In the genomic region with DNA sequence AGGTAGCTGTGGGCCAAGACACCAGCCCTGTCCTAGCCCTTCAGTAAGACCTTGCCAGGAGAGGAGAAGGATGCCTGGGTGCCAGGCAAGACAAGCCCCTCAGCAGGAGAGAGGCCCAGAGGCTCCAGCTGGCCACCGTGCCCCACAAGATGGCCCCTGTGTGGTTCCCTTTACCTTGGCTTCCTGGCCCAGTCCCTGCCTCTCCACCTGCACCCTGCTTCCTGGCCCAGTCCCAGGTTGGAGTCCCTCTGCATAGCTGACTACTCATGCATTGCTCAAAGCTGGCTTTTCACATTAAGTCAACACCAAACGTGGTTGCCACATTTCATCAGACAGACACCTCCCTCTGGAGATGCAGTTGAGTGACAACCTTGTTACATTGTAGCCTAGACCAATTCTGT, we compare ENCODE assay signal across 11 cellular contexts. TPM values are rescaled to one million over a fixed set of nuclear protein-coding genes. Genes with fewer than 3 reads are reported as not detected.
DNase-seq lines count a peak whose midpoint lies in the region; ATAC-seq, FAIRE-seq and TF ChIP-seq lines count a peak whose summit lies in the region.
"Had no signal": no experiment of that assay in that cellular context is flagged by ENCODE, and none has a peak within 500 bp of the region (broad histone marks: within the 10 kb centered on the region; RNA-seq: fewer than 3 reads in every experiment).

No MANE protein-coding gene starts in this region.

- H4K20me1 ChIP-seq in keratinocyte (ENCODE audit: control insufficient read depth, extremely low read depth, insufficient read depth, low read length): peaks cover 3% of the 10 kb centered on the region

- TF ChIP-seq POLR2A in transverse colon (IDR thresholded peaks at IDR 0.05): no peak

- ATAC-seq in RWPE2 (ENCODE audit: low read depth): peak; percentile 66

- intact Hi-C loops in transverse colon (cut with DNase I; ENCODE audit: low total_unique reads): no loop called here

- dilution Hi-C loops in keratinocyte (cut with MboI; ENCODE audit: extremely low pct_ligation_motif_present, low sequenced_read_pairs): no loop called here

- TF ChIP-seq EP300 in transverse colon (IDR thresholded peaks at IDR 0.05; ENCODE audit: low read depth): no peak

- no peak overlapping the region for H3K4me2 ChIP-seq in keratinocyte (ENCODE audit: control insufficient read depth, extremely low read depth, insufficient read depth, low read depth, low read length)

- H3K36me3 ChIP-seq in RWPE2 (ENCODE audit: low read depth) (peaks cover 10% of the 10 kb centered on the region), keratinocyte (ENCODE audit: control insufficient read depth in 2 of 2, extremely low read depth in 1 of 2, insufficient read depth in 2 of 2, low read length in 2 of 2) (peaks cover 13 to 20% of the 10 kb centered on the region in 2 experiments), transverse colon (peaks cover 0 to 9% (median 4%) of the 10 kb centered on the region in 4 donors)

- H3K9me1 ChIP-seq in keratinocyte (ENCODE audit: control insufficient read depth, extremely low read depth, insufficient read depth, low read length): no peaks in the 10 kb centered on the region

- H3K9ac ChIP-seq in keratinocyte (ENCODE audit: control insufficient read depth, extremely low read depth, insufficient read depth, low read length): no peak overlapping the region

- H3K9me3 ChIP-seq in RWPE2 (ENCODE audit: severe bottlenecking) (no peaks in the 10 kb centered on the region), keratinocyte (ENCODE audit: control insufficient read depth, low read depth, low read length) (no peaks in the 10 kb centered on the region), transverse colon (no peaks in the 10 kb centered on the region)

- 0 to 46% methylated on average over 1 to 2 of the region's 2 CpGs for WGBS in transverse colon (ENCODE audit: low coverage in 1 of 2), 2 donors

- peak; percentile 34 for FAIRE-seq in keratinocyte (lab: Jason Lieb, UNC)

- TF ChIP-seq CTCF in AG10803 (conservative IDR thresholded peaks at IDR 0.05; ENCODE audit: low read length) (no peak), RWPE2 (IDR thresholded peaks at IDR 0.05; ENCODE audit: poor library complexity, severe bottlenecking) (no peak), keratinocyte (optimal IDR thresholded peaks at IDR 0.05 in 1 of 3, IDR thresholded peaks at IDR 0.05 in 1 of 3, conservative IDR thresholded peaks at IDR 0.05 in 1 of 3; ENCODE audit: extremely low read depth in 1 of 3, insufficient read depth in 2 of 3, low read length in 3 of 3) (no peak), transverse colon (IDR thresholded peaks at IDR 0.05) (no peak)

- H2AFZ ChIP-seq in keratinocyte (ENCODE audit: control insufficient read depth, low read length): no peak overlapping the region

- H3K4me1 ChIP-seq in RWPE2 (ENCODE audit: insufficient read depth, poor library complexity, severe bottlenecking) (peaks cover 2% of the 10 kb centered on the region), keratinocyte (ENCODE audit: control insufficient read depth, extremely low read depth, insufficient read depth, low read length) (peaks cover 25% of the 10 kb centered on the region), transverse colon (peaks cover 7 to 31% (median 25%) of the 10 kb centered on the region in 4 donors)

- H3K27ac ChIP-seq in RWPE2 (ENCODE audit: poor library complexity, severe bottlenecking): peak overlapping the region; percentile 21
- no peak overlapping the region for H3K27ac ChIP-seq in keratinocyte (ENCODE audit: control insufficient read depth, insufficient read depth, low read length)
- no peak overlapping the region for H3K27ac ChIP-seq in transverse colon

- in situ Hi-C loops in transverse colon (cut with MboI; ENCODE audit: low pct_ligation_motif_present in 1 of 4, low pct_unique_long_range_greater_than_20kb in 1 of 4, low sequenced_read_pairs in 3 of 4): no loop called here

- H3K4me3 ChIP-seq in AG10803 (ENCODE audit: low read length) (no peak overlapping the region), RWPE2 (ENCODE audit: severe bottlenecking) (no peak overlapping the region), keratinocyte (ENCODE audit: control insufficient read depth in 2 of 3, extremely low read depth in 1 of 3, insufficient read depth in 2 of 3, low read depth in 1 of 3, low read length in 3 of 3) (no peak overlapping the region), transverse colon (no peak overlapping the region)

- H3K79me2 ChIP-seq in keratinocyte (ENCODE audit: control insufficient read depth, insufficient read depth, low read length): no peaks in the 10 kb centered on the region

- DNase-seq in AG10803 (ENCODE audit: low read depth) (peak; percentile 44), DMS53 treated with DMSO at 0.1 percent for 48 hours (lab: John Stamatoyannopoulos, UW; ENCODE audit: unreplicated experiment) (peak; percentile 51), RWPE2 (ENCODE audit: low spot score) (no peak), keratinocyte (ENCODE audit: low read depth, low spot score) (no peak), transverse colon (no peak), GM03348 (ENCODE audit: low spot score) (no peak), GM19240 (ENCODE audit: insufficient read length, low spot score) (no peak), NCI-H748 (lab: John Stamatoyannopoulos, UW; ENCODE audit: unreplicated experiment) (no peak)
- DNase-seq: NCI-H345; stimulated activated CD8-positive, alpha-beta memory T cell treated with anti-CD3 and anti-CD28 coated beads, Interleukin-4, amount 100 ng/mL, for 48 hours had no signal

- peaks cover 5% of the 10 kb centered on the region for H3K27me3 ChIP-seq in RWPE2 (ENCODE audit: insufficient read depth, poor library complexity, severe bottlenecking)
- peaks cover 26% of the 10 kb centered on the region for H3K27me3 ChIP-seq in keratinocyte (ENCODE audit: control insufficient read depth, extremely low read depth, insufficient read depth, low read length)
- peaks cover 30% of the 10 kb centered on the region for H3K27me3 ChIP-seq in transverse colon

RNA-seq across cellular contexts. Expression of gene SYNGR3, which starts 4.0 kb away (rescaled TPM):
- 0.12 to 0.30 TPM (median 0.28 TPM) in 3 replicates for polyA plus RNA-seq in keratinocyte
- not detected for polyA plus RNA-seq in keratinocyte (2011; ENCODE audit: low read depth)
- 0.12 and 0.29 TPM in 2 replicates for polyA plus RNA-seq in keratinocyte (2011; cell fraction: cytosol; rRNA removed)
- 0.13 and 0.19 TPM in 2 replicates for polyA plus RNA-seq in keratinocyte (2011; cell fraction: nucleus; rRNA removed)
- 0.27 and 0.29 TPM in 2 replicates for polyA plus RNA-seq in keratinocyte (2012; ENCODE audit: low replicate concordance)
- polyA minus RNA-seq in keratinocyte: 0.16 to 0.30 TPM in 2 of 3 replicates, not detected in the other
- not detected for polyA minus RNA-seq in keratinocyte (2011; cell fraction: cytosol; rRNA and poly(A)+ RNA removed)
- not detected in 2 replicates for polyA minus RNA-seq in keratinocyte (2011; cell fraction: nucleus; rRNA and poly(A)+ RNA removed)
- total RNA-seq in transverse colon: 1 to 10 TPM in 3 of 4 donors, not detected in 1; 2.7 to 4.8 (median 2.9) TPM

RNA-seq across cellular contexts. Expression of gene GFER, which starts 9.7 kb away (rescaled TPM):
- polyA plus RNA-seq in keratinocyte: 10.3 to 13.4 TPM (median 12.0 TPM) in 3 replicates
- 10.4 TPM for polyA plus RNA-seq in keratinocyte (2011; ENCODE audit: low read depth)
- polyA plus RNA-seq in keratinocyte (2011; cell fraction: cytosol; rRNA removed): 5.7 and 7.9 TPM in 2 replicates
- polyA plus RNA-seq in keratinocyte (2011; cell fraction: nucleus; rRNA removed): 6.2 and 7.1 TPM in 2 replicates
- polyA plus RNA-seq in keratinocyte (2012; ENCODE audit: low replicate concordance): 14.5 and 29.1 TPM in 2 replicates
- polyA minus RNA-seq in keratinocyte: 2.9 to 13.9 TPM (median 6.6 TPM) in 3 replicates
- polyA minus RNA-seq in keratinocyte (2011; cell fraction: cytosol; rRNA and poly(A)+ RNA removed): 28.2 TPM
- 2.7 and 3.3 TPM in 2 replicates for polyA minus RNA-seq in keratinocyte (2011; cell fraction: nucleus; rRNA and poly(A)+ RNA removed)
- total RNA-seq in transverse colon: 100 to 1,000 TPM in 1 of 4 donors, 10 to 100 TPM in 3; 29.9 to 117 (median 64.3) TPM

RNA-seq across cellular contexts. Expression of gene NOXO1, which starts 12.5 kb away (rescaled TPM):
- 0.38 to 1.1 TPM (median 0.54 TPM) in 3 replicates for polyA plus RNA-seq in keratinocyte
- polyA plus RNA-seq in keratinocyte (2011; ENCODE audit: low read depth): not detected
- 0.27 and 1.4 TPM in 2 replicates for polyA plus RNA-seq in keratinocyte (2011; cell fraction: cytosol; rRNA removed)
- polyA plus RNA-seq in keratinocyte (2011; cell fraction: nucleus; rRNA removed): 0.37 and 0.81 TPM in 2 replicates
- polyA plus RNA-seq in keratinocyte (2012; ENCODE audit: low replicate concordance): 0.27 and 0.88 TPM in 2 replicates
- not detected in 3 replicates for polyA minus RNA-seq in keratinocyte
- polyA minus RNA-seq in keratinocyte (2011; cell fraction: cytosol; rRNA and poly(A)+ RNA removed): 2.9 TPM
- not detected in 2 replicates for polyA minus RNA-seq in keratinocyte (2011; cell fraction: nucleus; rRNA and poly(A)+ RNA removed)
- total RNA-seq in transverse colon: 10 to 100 TPM in 3 of 4 donors, 1 to 10 TPM in 1; 4.2 to 29.8 (median 19.4) TPM
- total RNA-seq: cardiac septum had no signal

RNA-seq across cellular contexts. Expression of gene ZNF598, which starts 15.9 kb away (rescaled TPM):
- polyA plus RNA-seq in keratinocyte: 18.0 to 35.5 TPM (median 24.0 TPM) in 3 replicates
- polyA plus RNA-seq in keratinocyte (2011; ENCODE audit: low read depth): 117 TPM
- 15.1 and 41.0 TPM in 2 replicates for polyA plus RNA-seq in keratinocyte (2011; cell fraction: cytosol; rRNA removed)
- polyA plus RNA-seq in keratinocyte (2011; cell fraction: nucleus; rRNA removed): 49.0 and 65.1 TPM in 2 replicates
- polyA plus RNA-seq in keratinocyte (2012; ENCODE audit: low replicate concordance): 34.4 and 46.1 TPM in 2 replicates
- polyA minus RNA-seq in keratinocyte: 14.1 to 28.9 TPM (median 15.8 TPM) in 3 replicates
- 79.4 TPM for polyA minus RNA-seq in keratinocyte (2011; cell fraction: cytosol; rRNA and poly(A)+ RNA removed)
- 33.0 and 37.2 TPM in 2 replicates for polyA minus RNA-seq in keratinocyte (2011; cell fraction: nucleus; rRNA and poly(A)+ RNA removed)
- 100 to 1,000 TPM in 1 of 4 donors, 10 to 100 TPM in 3; 28.3 to 145 (median 42.0) TPM for total RNA-seq in transverse colon

RNA-seq across cellular contexts. Expression of gene TBL3, which starts 21.9 kb away (rescaled TPM):
- 27.8 to 45.1 TPM (median 40.1 TPM) in 3 replicates for polyA plus RNA-seq in keratinocyte
- polyA plus RNA-seq in keratinocyte (2011; ENCODE audit: low read depth): 43.5 TPM
- polyA plus RNA-seq in keratinocyte (2011; cell fraction: cytosol; rRNA removed): 22.8 and 61.3 TPM in 2 replicates
- polyA plus RNA-seq in keratinocyte (2011; cell fraction: nucleus; rRNA removed): 51.3 and 60.4 TPM in 2 replicates
- 49.3 and 57.0 TPM in 2 replicates for polyA plus RNA-seq in keratinocyte (2012; ENCODE audit: low replicate concordance)
- polyA minus RNA-seq in keratinocyte: 68.2 to 114 TPM (median 76.7 TPM) in 3 replicates
- polyA minus RNA-seq in keratinocyte (2011; cell fraction: cytosol; rRNA and poly(A)+ RNA removed): 132 TPM
- 56.5 and 64.3 TPM in 2 replicates for polyA minus RNA-seq in keratinocyte (2011; cell fraction: nucleus; rRNA and poly(A)+ RNA removed)
- 10 to 100 TPM; 23.2 to 31.0 (median 28.2) TPM for total RNA-seq in transverse colon

Comparison
In these comparisons a context has a peak if more than half of its experiments do, and no peak if none do; other contexts are left out.
1. DNase-seq: peak in AG10803 (single experiment) and DMS53 treated with DMSO at 0.1 percent for 48 hours (single experiment); none in RWPE2 (single experiment), keratinocyte (single experiment), transverse colon (single experiment), GM03348 (single experiment), GM19240 (single experiment) and NCI-H748 (single experiment).